Comparison of ENCODE assay signal across 8 cellular contexts in the genomic region with DNA sequence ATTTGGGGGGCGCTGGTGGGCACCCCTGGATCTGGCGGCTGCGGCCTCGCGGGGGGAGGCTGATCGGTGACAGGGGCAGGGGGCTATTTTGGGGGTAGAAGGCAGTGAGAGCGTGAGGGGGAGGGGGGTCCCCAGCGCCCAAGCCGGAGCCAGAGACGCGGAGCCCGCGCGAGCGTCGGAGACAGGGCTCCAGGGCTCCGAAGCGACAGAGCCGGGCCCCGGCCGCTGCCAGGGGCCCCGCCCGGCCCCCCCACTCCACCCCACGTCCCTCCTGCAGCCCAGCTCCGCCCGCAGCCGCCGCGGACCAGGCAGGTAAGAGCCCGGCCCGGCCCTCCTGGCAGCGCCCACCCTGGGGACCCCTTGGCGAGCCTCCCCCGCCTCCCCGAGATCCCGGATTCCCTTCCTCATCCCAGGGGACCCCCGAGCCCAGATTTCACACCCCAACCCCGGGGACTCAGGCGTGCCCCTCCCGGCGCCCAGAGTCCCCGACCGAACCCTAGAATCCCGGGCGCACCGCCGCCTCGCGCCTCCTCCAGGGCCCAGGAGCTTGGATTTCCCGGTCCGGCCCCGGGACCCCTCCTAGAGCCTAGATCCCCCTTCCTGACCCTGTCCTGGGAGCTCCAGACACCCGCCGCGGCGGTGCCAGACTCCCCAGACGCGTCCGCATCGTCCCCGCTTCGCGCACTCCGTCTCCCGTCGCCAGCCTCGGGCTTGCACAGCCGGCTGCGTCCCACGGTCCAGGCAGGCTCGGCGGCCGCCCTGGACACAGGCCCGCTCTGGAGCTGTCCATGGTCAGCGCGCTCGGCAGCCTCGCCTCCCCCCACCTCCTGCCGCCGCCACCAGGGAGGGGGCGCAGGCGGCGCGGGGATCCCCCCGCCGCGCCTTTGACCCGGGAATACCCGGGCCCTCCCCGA. TPM values are rescaled to one million over a fixed set of nuclear protein-coding genes. Genes with fewer than 3 reads are reported as not detected.
DNase-seq lines count a peak whose midpoint lies in the region; ATAC-seq and TF ChIP-seq lines count a peak whose summit lies in the region.

A gene (plus strand): TSS at position 134 of the 914 bp plus-strand sequence. CDS start 8,330 bp downstream, outside the sequence.

- peaks cover 45 to 52% (median 49%) of the 10 kb centered on the region in 10 experiments for H3K4me1 ChIP-seq in BLaER1 treated with 17β-estradiol and CSF1 and Interleukin-3, amounts not matched to agents 10 nM and 100 nM
- peaks cover 8% of the 10 kb centered on the region for H3K4me1 ChIP-seq in HUES48 (ENCODE audit: control insufficient read depth, insufficient read depth, low read length)

- no peak for DNase-seq in activated T-cell treated with anti-CD3 and anti-CD28 coated beads, Interleukin-2, amount 50 U/mL, for 4 hours
- peak; percentile 42 for DNase-seq in fibroblast of mammary gland (ENCODE audit: low read depth)
- no peak for DNase-seq in naive B cell
- no peak for DNase-seq in NCI-H1105 (lab: John Stamatoyannopoulos, UW)

- peak within 1 kb of the TSS; percentile 58 to 77 (median 66) for H3K4me3 ChIP-seq in BLaER1 treated with 17β-estradiol and CSF1 and Interleukin-3, amounts not matched to agents 10 nM and 100 nM
- H3K4me3 ChIP-seq in HUES48 (ENCODE audit: low read depth, low read length) (peak within 1 kb of the TSS; percentile 94), fibroblast of mammary gland (ENCODE audit: control insufficient read depth, low read depth, low read length) (peak within 1 kb of the TSS; percentile 63)

- H3K9me3 ChIP-seq in BLaER1 treated with 17β-estradiol and CSF1 and Interleukin-3, amounts not matched to agents 10 nM and 100 nM (replicated peaks in 1 of 11): no peaks in the 10 kb centered on the region
- H3K9me3 ChIP-seq in HUES48 (ENCODE audit: control insufficient read depth, insufficient read depth, low read length): no peaks in the 10 kb centered on the region

- TF ChIP-seq CTCF in fibroblast of mammary gland (conservative IDR thresholded peaks at IDR 0.05; ENCODE audit: control insufficient read depth, insufficient read depth, low read depth, low read length): no peak

- no peaks in the 10 kb centered on the region for H3K36me3 Mint-ChIP-seq in activated T-cell treated with anti-CD3 and anti-CD28 coated beads, Interleukin-2, amount 50 U/mL, for 4 hours (ENCODE audit: insufficient read depth)
- no peaks in the 10 kb centered on the region for H3K36me3 Mint-ChIP-seq in naive B cell

- H3K4me1 Mint-ChIP-seq in activated T-cell treated with anti-CD3 and anti-CD28 coated beads, Interleukin-2, amount 50 U/mL, for 4 hours (ENCODE audit: low read depth): peaks cover 32% of the 10 kb centered on the region
- peaks cover 32 to 38% (median 37%) of the 10 kb centered on the region in 3 donors for H3K4me1 Mint-ChIP-seq in naive B cell

- ATAC-seq in activated T-cell treated with anti-CD3 and anti-CD28 coated beads, Interleukin-2, amount 50 U/mL, for 4 hours: peak; percentile 7 to 15
- no peak for ATAC-seq in naive B cell (ENCODE audit: low read depth in 2 of 2)
- no peak for ATAC-seq in HG03354 (IDR thresholded peaks at IDR 0.05; ENCODE audit: poor library complexity, severe bottlenecking, unreplicated experiment)
- no peak for ATAC-seq in GM21515 (IDR thresholded peaks at IDR 0.05; ENCODE audit: unreplicated experiment)

- H3K4me2 ChIP-seq in BLaER1 treated with 17β-estradiol and CSF1 and Interleukin-3, amounts not matched to agents 10 nM and 100 nM: peak within 1 kb of the TSS; percentile 86 to 100 (median 98)

- H3K27me3 Mint-ChIP-seq in activated T-cell treated with anti-CD3 and anti-CD28 coated beads, Interleukin-2, amount 50 U/mL, for 4 hours (ENCODE audit: low read depth): peaks cover 4% of the 10 kb centered on the region
- peaks cover 8 to 10% (median 8%) of the 10 kb centered on the region in 3 donors for H3K27me3 Mint-ChIP-seq in naive B cell

- H3K27me3 ChIP-seq in BLaER1 treated with 17β-estradiol and CSF1 and Interleukin-3, amounts not matched to agents 10 nM and 100 nM: peaks cover 21 to 42% (median 34%) of the 10 kb centered on the region in 11 experiments
- peaks cover 20% of the 10 kb centered on the region for H3K27me3 ChIP-seq in HUES48 (ENCODE audit: control insufficient read depth, insufficient read depth, low read length)

- H3K4me3 Mint-ChIP-seq in activated T-cell treated with anti-CD3 and anti-CD28 coated beads, Interleukin-2, amount 50 U/mL, for 4 hours: peak within 1 kb of the TSS; percentile 81
- peak within 1 kb of the TSS; percentile 77 to 93 (median 89) for H3K4me3 Mint-ChIP-seq in naive B cell

- peak within 1 kb of the TSS; percentile 77 to 93 (median 88) for H3K9ac ChIP-seq in BLaER1 treated with 17β-estradiol and CSF1 and Interleukin-3, amounts not matched to agents 10 nM and 100 nM
- peak within 1 kb of the TSS; percentile 94 for H3K9ac ChIP-seq in HUES48 (ENCODE audit: low read depth, low read length)

- H3K36me3 ChIP-seq in BLaER1 treated with 17β-estradiol and CSF1 and Interleukin-3, amounts not matched to agents 10 nM and 100 nM: no peaks in the 10 kb centered on the region
- H3K36me3 ChIP-seq in HUES48 (ENCODE audit: control insufficient read depth, insufficient read depth, low read length): no peaks in the 10 kb centered on the region

- H3K27ac ChIP-seq in BLaER1 treated with 17β-estradiol and CSF1 and Interleukin-3, amounts not matched to agents 10 nM and 100 nM: peak within 1 kb of the TSS; percentile 85 to 97 (median 93)
- peak within 1 kb of the TSS; percentile 95 for H3K27ac ChIP-seq in HUES48 (ENCODE audit: low read depth, low read length)

- H3K27ac Mint-ChIP-seq in naive B cell: peak within 1 kb of the TSS; percentile 86 to 98 (median 94)

- no peaks in the 10 kb centered on the region for H3K9me3 Mint-ChIP-seq in activated T-cell treated with anti-CD3 and anti-CD28 coated beads, Interleukin-2, amount 50 U/mL, for 4 hours
- H3K9me3 Mint-ChIP-seq in naive B cell: no peaks in the 10 kb centered on the region

- peaks cover 0 to 25% (median 10%) of the 10 kb centered on the region in 11 experiments; a peak in 5 of 22 replicates for H4K20me1 ChIP-seq in BLaER1 treated with 17β-estradiol and CSF1 and Interleukin-3, amounts not matched to agents 10 nM and 100 nM

RNA-seq across cellular contexts. Expression of the gene that starts here (rescaled TPM):
- 1 to 10 TPM; 3.4 to 5.0 (median 4.0) TPM for total RNA-seq in activated T-cell treated with anti-CD3 and anti-CD28 coated beads, Interleukin-2, amount 50 U/mL, for 4 hours
- under 1 TPM in 2 of 6 donors, not detected in 4; 0.23 to 0.26 TPM for polyA plus RNA-seq in naive B cell (ENCODE audit: low read depth in 6 of 6)

Comparison
In these comparisons a context has a peak if more than half of its experiments do, and no peak if none do; other contexts are left out.
1. ATAC-seq: peak in activated T-cell treated with anti-CD3 and anti-CD28 coated beads, Interleukin-2, amount 50 U/mL, for 4 hours (2 of 2); none in naive B cell (0 of 2), HG03354 (single experiment) and GM21515 (single experiment).
2. Peak in every context shown above with its lines, with median percentiles within 50 percentile points of each other: H3K4me3 ChIP-seq.